ENCODE assay signal across 18 cellular contexts in genomic region chr2:106565599-106565998, GRCh38.
DNase-seq lines count a peak whose midpoint lies in the region; ATAC-seq lines count a peak whose summit lies in the region.
"Had no signal": no experiment of that assay in that cellular context is flagged by ENCODE, and none has a peak within 500 bp of the region (broad histone marks: within the 10 kb centered on the region; RNA-seq: fewer than 3 reads in every experiment).

No MANE protein-coding gene starts in this region.

- peak overlapping the region; percentile 78 for H3K27ac Mint-ChIP-seq in activated CD4-positive, alpha-beta T cell treated with anti-CD3 and anti-CD28 coated beads for 36 hours
- H3K27ac Mint-ChIP-seq in stimulated activated naive CD8-positive, alpha-beta T cell treated with anti-CD3 and anti-CD28 coated beads, Interleukin-15, amount 100 ng/mL, for 72 hours: no peak overlapping the region
- H3K27ac Mint-ChIP-seq: H9 had no signal

- POLR2A ChIA-PET in activated CD4-positive, alpha-beta T cell treated with anti-CD3 and anti-CD28 coated beads for 36 hours (lab: Charles Lee): interaction anchor here (1.0 kb wide), 1 partner anchor 373 kb away, joined by 4 read pairs; no protein-coding TSS in a partner anchor

- peaks cover 29% of the 10 kb centered on the region for H3K4me1 Mint-ChIP-seq in activated CD4-positive, alpha-beta T cell treated with anti-CD3 and anti-CD28 coated beads for 36 hours
- H3K4me1 Mint-ChIP-seq in stimulated activated naive CD8-positive, alpha-beta T cell treated with anti-CD3 and anti-CD28 coated beads, Interleukin-15, amount 100 ng/mL, for 72 hours: peaks cover 34% of the 10 kb centered on the region

- no peaks in the 10 kb centered on the region for H3K36me3 Mint-ChIP-seq in activated CD4-positive, alpha-beta T cell treated with anti-CD3 and anti-CD28 coated beads for 36 hours (ENCODE audit: low read depth)
- H3K36me3 Mint-ChIP-seq: CD14-positive monocyte had no signal

- H3K9me3 Mint-ChIP-seq in activated CD4-positive, alpha-beta T cell treated with anti-CD3 and anti-CD28 coated beads for 36 hours (ENCODE audit: low read depth): no peaks in the 10 kb centered on the region
- H3K9me3 Mint-ChIP-seq in stimulated activated naive CD8-positive, alpha-beta T cell treated with anti-CD3 and anti-CD28 coated beads, Interleukin-15, amount 100 ng/mL, for 72 hours: no peaks in the 10 kb centered on the region
- H3K9me3 Mint-ChIP-seq: H9 had no signal

- H3K4me3 Mint-ChIP-seq in activated CD4-positive, alpha-beta T cell treated with anti-CD3 and anti-CD28 coated beads for 36 hours: no peak overlapping the region
- H3K4me3 Mint-ChIP-seq in stimulated activated naive CD8-positive, alpha-beta T cell treated with anti-CD3 and anti-CD28 coated beads, Interleukin-15, amount 100 ng/mL, for 72 hours: peak overlapping the region; percentile 11 to 13
- H3K4me3 Mint-ChIP-seq: CD14-positive monocyte, H9 had no signal

- intact Hi-C loops in activated CD4-positive, alpha-beta T cell treated with anti-CD3 and anti-CD28 coated beads for 36 hours (cut with DNase I, micrococcal nuclease): loop anchor here in 1 of 2 experiments (5.0 kb wide), 1 partner anchor 373 kb away; the partner anchor contains the start of gene UXS1
- intact Hi-C loops in posterior vena cava (cut with DNase I): no loop called here

- ATAC-seq in activated CD4-positive, alpha-beta T cell treated with anti-CD3 and anti-CD28 coated beads for 36 hours: peak; percentile 82
- ATAC-seq in stimulated activated naive CD8-positive, alpha-beta T cell treated with anti-CD3 and anti-CD28 coated beads, Interleukin-15, amount 100 ng/mL, for 72 hours: peak; percentile 58
- no peak for ATAC-seq in stimulated activated naive CD8-positive, alpha-beta T cell treated with anti-CD3 and anti-CD28 coated beads, Interleukin-15, Interleukin-2, amounts not matched to agents 100 U/mL and 50 U/mL, for 24 hours
- no peak for ATAC-seq in GM21619 (IDR thresholded peaks at IDR 0.05; ENCODE audit: unreplicated experiment)

- H3K27me3 Mint-ChIP-seq in activated CD4-positive, alpha-beta T cell treated with anti-CD3 and anti-CD28 coated beads for 36 hours: no peaks in the 10 kb centered on the region
- peaks cover 8% of the 10 kb centered on the region for H3K27me3 Mint-ChIP-seq in stimulated activated naive CD8-positive, alpha-beta T cell treated with anti-CD3 and anti-CD28 coated beads, Interleukin-15, amount 100 ng/mL, for 72 hours

- DNase-seq in activated CD4-positive, alpha-beta T cell treated with anti-CD3 and anti-CD28 coated beads for 36 hours: no peak
- no peak for DNase-seq in activated CD4-positive, alpha-beta T cell treated with anti-CD3 and anti-CD28 coated beads for 4 hours
- DNase-seq in stimulated activated naive CD8-positive, alpha-beta T cell treated with anti-CD3 and anti-CD28 coated beads, Interleukin-15, amount 100 ng/mL, for 72 hours: no peak
- no peak for DNase-seq in stimulated activated naive CD8-positive, alpha-beta T cell treated with anti-CD3 and anti-CD28 coated beads, Interleukin-15, Interleukin-2, amounts not matched to agents 100 U/mL and 50 U/mL, for 24 hours
- DNase-seq in kidney glomerular epithelial cell (lab: John Stamatoyannopoulos, UW) (peak; percentile 52), HuH-7 (ENCODE audit: low spot score) (no peak), posterior vena cava (ENCODE audit: low spot score) (no peak)
- DNase-seq: 8988T, COR-L47, H9, Karpas-422, NCI-H1105 treated with DMSO at 0.1 percent for 48 hours, NCI-H187 treated with DMSO at 0.1 percent for 48 hours, NCI-H446, NCI-H748 treated with DMSO at 0.1 percent for 48 hours, PC-9 had no signal

- CTCF ChIA-PET in activated CD4-positive, alpha-beta T cell treated with anti-CD3 and anti-CD28 coated beads for 36 hours (lab: Charles Lee): interaction anchor here (0.7 to 3.1 kb wide), 6 partner anchors 9 to 23 kb away, joined by 3 to 19 read pairs (median 4); no protein-coding TSS in a partner anchor

Comparison
In these comparisons a context has a peak if more than half of its experiments do, and no peak if none do; other contexts are left out.
1. ATAC-seq: peak in activated CD4-positive, alpha-beta T cell treated with anti-CD3 and anti-CD28 coated beads for 36 hours (single experiment) and stimulated activated naive CD8-positive, alpha-beta T cell treated with anti-CD3 and anti-CD28 coated beads, Interleukin-15, amount 100 ng/mL, for 72 hours (single experiment); none in stimulated activated naive CD8-positive, alpha-beta T cell treated with anti-CD3 and anti-CD28 coated beads, Interleukin-15, Interleukin-2, amounts not matched to agents 100 U/mL and 50 U/mL, for 24 hours (single experiment) and GM21619 (single experiment).